10 cellular contexts compared by ENCODE assay signal in the genomic region with DNA sequence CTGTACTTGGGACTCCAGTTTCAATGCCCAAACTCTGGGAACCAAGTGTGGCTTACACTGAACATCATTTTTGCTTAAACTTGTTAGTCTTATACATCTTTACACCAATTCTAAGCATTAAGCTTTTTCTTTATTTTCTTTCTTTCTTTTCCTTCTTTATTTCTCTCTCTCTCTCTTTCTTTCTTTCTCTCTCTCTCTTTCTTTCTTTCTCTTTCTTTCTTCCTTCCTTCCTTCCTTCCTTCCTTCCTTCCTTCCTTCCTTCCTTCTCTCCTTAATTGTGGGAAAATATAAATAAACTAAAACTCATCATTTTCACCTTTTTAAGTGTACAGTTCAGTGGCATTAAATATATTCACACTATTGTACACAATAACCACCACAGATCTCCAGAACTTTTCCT. TPM values are rescaled to one million over a fixed set of nuclear protein-coding genes. Genes with fewer than 3 reads are reported as not detected.
"Had no signal": no experiment of that assay in that cellular context is flagged by ENCODE, and none has a peak within 500 bp of the region (broad histone marks: within the 10 kb centered on the region; RNA-seq: fewer than 3 reads in every experiment).

No MANE protein-coding gene starts in this region.

- ATAC-seq: HepG2 had no signal

- FAIRE-seq: HepG2, HTR-8/SVneo had no signal

- H3K4me1 Mint-ChIP-seq: IgD-negative memory B cell had no signal

- DNase-seq: IMR-90, KBM-7, KG1 had no signal

- H3K27ac ChIP-seq: HL-60, KMS-11 had no signal

- H3K4me2 ChIP-seq: KMS-11 had no signal

- H3K9me3 Mint-ChIP-seq: IgD-negative memory B cell had no signal

- H3K9ac ChIP-seq: KMS-11 had no signal

- H3K27me3 Mint-ChIP-seq: IgD-negative memory B cell had no signal

- H3K4me3 Mint-ChIP-seq: IgD-negative memory B cell had no signal

RNA-seq across cellular contexts. Expression of gene HLA-DQA2, which starts 31.6 kb away (rescaled TPM):
- total RNA-seq: HepG2, HT-29, HT1080, IMR-90 had no signal
- polyA plus RNA-seq: HepG2, IMR-90 had no signal

RNA-seq across cellular contexts. Expression of gene HLA-DQB1, which starts 43.2 kb away (rescaled TPM):
- total RNA-seq: HepG2, HT-29, HT1080, IMR-90 had no signal
- polyA plus RNA-seq: HepG2, IMR-90 had no signal

RNA-seq across cellular contexts. Expression of gene HLA-DQB2, which starts 53.7 kb away (rescaled TPM):
- total RNA-seq: HepG2, HT-29, HT1080, IMR-90 had no signal
- polyA plus RNA-seq: HepG2, IMR-90 had no signal
